Comparison of ENCODE assay signal across 18 cellular contexts in the genomic region with DNA sequence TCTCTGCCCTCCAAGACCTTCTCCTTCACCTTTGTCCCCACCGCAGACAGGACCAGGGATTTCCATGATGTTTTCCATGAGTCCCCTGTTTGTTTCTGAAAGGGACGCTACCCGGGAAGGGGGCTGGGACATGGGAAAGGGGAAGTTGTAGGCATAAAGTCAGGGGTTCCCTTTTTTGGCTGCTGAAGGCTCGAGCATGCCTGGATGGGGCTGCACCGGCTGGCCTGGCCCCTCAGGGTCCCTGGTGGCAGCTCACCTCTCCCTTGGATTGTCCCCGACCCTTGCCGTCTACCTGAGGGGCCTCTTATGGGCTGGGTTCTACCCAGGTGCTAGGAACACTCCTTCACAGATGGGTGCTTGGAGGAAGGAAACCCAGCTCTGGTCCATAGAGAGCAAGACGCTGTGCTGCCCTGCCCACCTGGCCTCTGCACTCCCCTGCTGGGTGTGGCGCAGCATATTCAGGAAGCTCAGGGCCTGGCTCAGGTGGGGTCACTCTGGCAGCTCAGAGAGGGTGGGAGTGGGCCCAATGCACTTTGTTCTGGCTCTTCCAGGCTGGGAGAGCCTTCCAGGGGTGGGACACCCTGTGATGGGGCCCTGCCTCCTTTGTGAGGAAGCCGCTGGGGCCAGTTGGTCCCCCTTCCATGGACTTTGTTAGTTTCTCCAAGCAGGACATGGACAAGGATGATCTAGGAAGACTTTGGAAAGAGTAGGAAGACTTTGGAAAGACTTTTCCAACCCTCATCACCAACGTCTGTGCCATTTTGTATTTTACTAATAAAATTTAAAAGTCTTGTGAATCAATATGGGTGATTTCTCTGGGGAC. TPM values are rescaled to one million over a fixed set of nuclear protein-coding genes. Genes with fewer than 3 reads are reported as not detected.
A peak's percentile ranks its signal among the peaks of the same experiment; 100 is the strongest.
DNase-seq lines count a peak whose midpoint lies in the region; ATAC-seq, FAIRE-seq and TF ChIP-seq lines count a peak whose summit lies in the region.
"Had no signal": no experiment of that assay in that cellular context is flagged by ENCODE, and none has a peak within 500 bp of the region (broad histone marks: within the 10 kb centered on the region; RNA-seq: fewer than 3 reads in every experiment).

No MANE protein-coding gene starts in this region.

- FAIRE-seq in A549 (lab: Jason Lieb, UNC) (no peak), GM12878 (lab: Jason Lieb, UNC) (no peak)
- FAIRE-seq: GM12892 had no signal

- CTCF ChIA-PET in A549 (lab: Yijun Ruan, JAX) (interaction anchor here (1.6 kb wide), 1 partner anchor 33 kb away, joined by 6 read pairs; no protein-coding TSS in a partner anchor), GM12878 (lab: Yijun Ruan, JAX) (interaction anchor here (0.6 to 1.0 kb wide), 2 partner anchors 33 kb away, joined by 3 to 4 read pairs; no protein-coding TSS in a partner anchor), WTC11 (lab: Charles Lee) (interaction anchor here (1.1 kb wide), 1 partner anchor 33 kb away, joined by 3 read pairs; no protein-coding TSS in a partner anchor)

- no TSS peak for BruUV-seq in GM12878 (replicated peaks; lab: Mats Ljungman, UMichigan)

- H3K4me3 Mint-ChIP-seq in memory B cell (peak overlapping the region; percentile 35), WTC11 (no peak overlapping the region)

- no peaks in the 10 kb centered on the region for H4K20me1 ChIP-seq in GM12878 (ENCODE audit: control insufficient read depth, insufficient read depth)

- TF ChIP-seq POLR2A in A549 (IDR thresholded peaks at IDR 0.05; ENCODE audit: low read length) (no peak), GM12878 (IDR thresholded peaks at IDR 0.05; ENCODE audit: low read depth, low read length) (no peak)

- no peaks in the 10 kb centered on the region for H3K9me3 Mint-ChIP-seq in memory B cell
- peaks cover 5% of the 10 kb centered on the region for H3K9me3 Mint-ChIP-seq in WTC11

- SMC1A ChIA-PET in GM12878 (lab: Charles Lee; ENCODE audit: uncharacterized antibody, unreplicated experiment), result no interaction called here

- no peaks in the 10 kb centered on the region for H3K27me3 Mint-ChIP-seq in memory B cell
- H3K27me3 Mint-ChIP-seq in WTC11 (ENCODE audit: low read depth), result no peaks in the 10 kb centered on the region

- POLR2A ChIA-PET in A549 (lab: Yijun Ruan, JAX) (no interaction called here), GM12878 (lab: Charles Lee) (interaction anchor here (0.6 kb wide), 1 partner anchor 220 kb away, joined by 3 read pairs; no protein-coding TSS in a partner anchor), WTC11 (lab: Charles Lee) (no interaction called here)

- H3K36me3 Mint-ChIP-seq in memory B cell, result no peaks in the 10 kb centered on the region
- H3K36me3 Mint-ChIP-seq in WTC11, result no peaks in the 10 kb centered on the region

- H3K4me3 ChIP-seq in A549 (no peak overlapping the region), GM12878 (no peak overlapping the region)
- H3K4me3 ChIP-seq: GM23248 had no signal

- H3K4me1 Mint-ChIP-seq in memory B cell, result peaks cover 59% of the 10 kb centered on the region
- peaks cover 3% of the 10 kb centered on the region; the same call in 1 of the 2 replicates for H3K4me1 Mint-ChIP-seq in WTC11

- intact Hi-C loops in GM12878 (cut with micrococcal nuclease; ENCODE audit: unreplicated experiment), result no loop called here

- H3K36me3 ChIP-seq in GM12878 (ENCODE audit: control insufficient read depth in 2 of 2, insufficient read depth in 2 of 2, low read length in 1 of 2), result no peaks in the 10 kb centered on the region

- H3K9me3 ChIP-seq in A549 (no peaks in the 10 kb centered on the region), GM12878 (replicated peaks; ENCODE audit: control insufficient read depth, insufficient read depth, low read length) (no peaks in the 10 kb centered on the region)

- H3K27ac Mint-ChIP-seq in memory B cell, result peak overlapping the region; percentile 81
- H3K27ac Mint-ChIP-seq in WTC11, result no peak overlapping the region

- H3K27me3 ChIP-seq in GM12878 (replicated peaks in 1 of 2; ENCODE audit: control insufficient read depth in 2 of 2, insufficient read depth in 2 of 2, low read length in 1 of 2), result no peaks in the 10 kb centered on the region

- H2AFZ ChIP-seq in GM12878 (ENCODE audit: control insufficient read depth, low read depth, low read length), result no peak overlapping the region
- H2AFZ ChIP-seq: GM23248 had no signal

- TF ChIP-seq RAD21 in A549 (conservative IDR thresholded peaks at IDR 0.05 in 1 of 2, IDR thresholded peaks at IDR 0.05 in 1 of 2) (no peak), GM12878 (IDR thresholded peaks at IDR 0.05; ENCODE audit: insufficient read depth, low read depth, low read length) (no peak)

- WGBS in A549 (ENCODE audit: missing lambda C conversion rate), result 74% methylated on average over 11 of the region's 11 CpGs
- 21% methylated on average over 11 of the region's 11 CpGs for WGBS in GM12878 (ENCODE audit: insufficient coverage, insufficient replicate concordance, low lambda C conversion rate, missing lambda C conversion rate)

- no peaks in the 10 kb centered on the region for H3K79me2 ChIP-seq in GM12878 (ENCODE audit: control insufficient read depth, insufficient read depth, low read length)

- H3K4me1 ChIP-seq in A549 (peaks cover 41% of the 10 kb centered on the region), GM12878 (ENCODE audit: control insufficient read depth, insufficient read depth, low read length) (peaks cover 64% of the 10 kb centered on the region)

- RAD21 ChIA-PET in GM12878 (lab: Charles Lee; ENCODE audit: unreplicated experiment), result interaction anchor here (0.9 to 2.1 kb wide), 3 partner anchors 27 to 84 kb away, joined by 3 to 8 read pairs (median 4); no protein-coding TSS in a partner anchor

- ATAC-seq in A549 (no peak), GM12878 (peak; percentile 1; the same call in 1 of the 3 replicates), memory B cell (ENCODE audit: low read depth) (peak; percentile 66), HG03571 (IDR thresholded peaks at IDR 0.05; ENCODE audit: unreplicated experiment) (no peak), WTC11 (no peak)

- TF ChIP-seq EP300 in A549 (IDR thresholded peaks at IDR 0.05) (no peak), GM12878 (IDR thresholded peaks at IDR 0.05; ENCODE audit: borderline replicate concordance in 1 of 2, control insufficient read depth in 1 of 2, low read depth in 2 of 2, low read length in 2 of 2) (no peak)

- H3K4me2 ChIP-seq in A549 (peak overlapping the region; percentile 23; the same call in 2 of the 3 replicates), GM12878 (ENCODE audit: control insufficient read depth, insufficient read depth) (peak overlapping the region; percentile 19; the same call in 1 of the 2 replicates)

- in situ Hi-C loops in GM12878 (cut with MboI), result no loop called here

- TF ChIP-seq CTCF in A549 (IDR thresholded peaks at IDR 0.05) (no peak), GM12878 (IDR thresholded peaks at IDR 0.05 in 2 of 3, conservative IDR thresholded peaks at IDR 0.05 in 1 of 3; ENCODE audit: control insufficient read depth in 2 of 3, extremely low read depth in 1 of 3, insufficient read depth in 1 of 3, low read depth in 3 of 3, low read length in 3 of 3) (no peak), WTC11 (IDR thresholded peaks at IDR 0.05) (no peak)

- no peak overlapping the region for H3K9ac ChIP-seq in GM12878 (ENCODE audit: control insufficient read depth, insufficient read depth, low read length)
- H3K9ac ChIP-seq: GM23248 had no signal

- H3K27ac ChIP-seq in A549 (peak overlapping the region; percentile 34 to 83; a peak in 4 of 6 replicates), GM12878 (ENCODE audit: control insufficient read depth, insufficient read depth) (no peak overlapping the region)
- H3K27ac ChIP-seq: GM23248 had no signal

- DNase-seq in A549 (ENCODE audit: low read depth in 1 of 2, low spot score in 1 of 2), result no peak
- DNase-seq in Kasumi-1 (lab: John Stamatoyannopoulos, UW), result peak; percentile 60 to 70
- no peak for DNase-seq in GM12878 (ENCODE audit: low read depth, low spot score)
- no peak for DNase-seq in memory B cell (ENCODE audit: low spot score in 2 of 2)
- no peak for DNase-seq in NCI-H345 (lab: John Stamatoyannopoulos, UW)
- no peak for DNase-seq in NCI-H1694 treated with DMSO at 0.1 percent for 48 hours (lab: John Stamatoyannopoulos, UW)
- DNase-seq in WTC11 (ENCODE audit: low spot score), result no peak
- DNase-seq: activated CD4-positive, alpha-beta T cell treated with anti-CD3 and anti-CD28 coated beads for 48 hours; DMS79 treated with DMSO at 0.1 percent for 48 hours; NCI-H1436 treated with DMSO at 0.1 percent for 48 hours; NCI-H69; stimulated activated CD8-positive, alpha-beta memory T cell treated with anti-CD3 and anti-CD28 coated beads, Interleukin-4, amount 100 ng/mL, for 48 hours; SW 1271 had no signal

RNA-seq across cellular contexts. Expression of gene CX3CL1, which starts 12.2 kb away (rescaled TPM):
- polyA plus RNA-seq in A549 (2011; rRNA removed), result 0.10 and 0.17 TPM in 2 replicates
- 0.04 and 0.10 TPM in 2 replicates for polyA plus RNA-seq in A549 (2012; cell fraction: cytosol; rRNA removed)
- 0.18 and 0.21 TPM in 2 replicates for polyA plus RNA-seq in A549 (2012; cell fraction: nucleus; rRNA removed)
- 0.08 to 0.17 TPM (median 0.08 TPM) in 3 replicates for polyA plus RNA-seq in A549 (2017; fragmentation: RNase III; extraction: RNeasy Plus Mini Kit Qiagen cat#74134 plus additional on column Dnase treatment)
- 0.08 and 0.19 TPM in 2 replicates for polyA minus RNA-seq in A549 (2011; rRNA and poly(A)+ RNA removed)
- total RNA-seq in GM12878 (2013; cell fraction: nucleolus; rRNA removed), result 17.2 and 19.8 TPM in 2 replicates
- 0.68 and 1.1 TPM in 2 replicates for total RNA-seq in GM12878 (2014; rRNA removed)
- total RNA-seq in GM12878 (2014; rRNA removed; fragmentation: Illumina TruSeq; extraction: Trizol), result 0.31 and 0.41 TPM in 2 replicates
- total RNA-seq in GM12878 (2021), result 0.77 and 1.2 TPM in 2 replicates
- polyA plus RNA-seq in GM12878 (2011; ENCODE audit: low read depth), result 0.16 TPM
- polyA plus RNA-seq in GM12878 (2011; rRNA removed), result 0.59 and 1.2 TPM in 2 replicates
- 1.5 and 1.9 TPM in 2 replicates for polyA plus RNA-seq in GM12878 (2011; cell fraction: cytosol; rRNA removed)
- 2.1 and 2.6 TPM in 2 replicates for polyA plus RNA-seq in GM12878 (2011; cell fraction: nucleus; rRNA removed)
- polyA plus RNA-seq in GM12878 (2012), result 0.16 and 0.38 TPM in 2 replicates
- 0.48 and 0.60 TPM in 2 replicates for polyA plus RNA-seq in GM12878 (2014; fragmentation: Illumina TruSeq; extraction: Trizol)
- polyA plus RNA-seq in GM12878 (2014; fragmentation: Nextera tagmentation; extraction: Ambion mirVana), result under 1 TPM; 0.03 to 0.05 TPM
- 0.63 and 1.2 TPM in 2 replicates for polyA plus RNA-seq in GM12878 (2014; rRNA removed)
- under 1 TPM; 0.16 to 0.18 TPM for polyA plus RNA-seq in GM12878 (2016; fragmentation: Nextera tagmentation; extraction: Ambion mirVana)
- polyA minus RNA-seq in GM12878 (2011; rRNA and poly(A)+ RNA removed), result 1.4 and 2.1 TPM in 2 replicates
- polyA minus RNA-seq in GM12878 (2011; cell fraction: cytosol; rRNA and poly(A)+ RNA removed), result 0.40 and 0.94 TPM in 2 replicates
- polyA minus RNA-seq in GM12878 (2011; cell fraction: nucleus; rRNA and poly(A)+ RNA removed), result 0.60 and 0.77 TPM in 2 replicates
- 0.66 to 1.2 TPM (median 1.1 TPM) in 3 replicates for total RNA-seq in WTC11 (2021)
- total RNA-seq: GM23248 had no signal
- polyA plus RNA-seq: GM23248 had no signal

RNA-seq across cellular contexts. Expression of gene CCL17, which starts 20.1 kb away (rescaled TPM):
- polyA plus RNA-seq in A549 (2011; rRNA removed) (not detected in 2 replicates), A549 (2017; fragmentation: RNase III; extraction: RNeasy Plus Mini Kit Qiagen cat#74134 plus additional on column Dnase treatment) (not detected in 3 replicates), GM12878 (2011; rRNA removed) (0.92 and 1.2 TPM in 2 replicates), GM12878 (2014; fragmentation: Illumina TruSeq; extraction: Trizol) (26.2 and 55.9 TPM in 2 replicates), GM12878 (2014; fragmentation: Nextera tagmentation; extraction: Ambion mirVana) (10 to 100 TPM; 26.4 to 31.2 TPM), GM12878 (2014; rRNA removed) (84.9 and 107 TPM in 2 replicates), GM12878 (2016; fragmentation: Nextera tagmentation; extraction: Ambion mirVana) (10 to 100 TPM; 28.3 to 35.2 TPM)
- not detected in 2 replicates for polyA plus RNA-seq in A549 (2012; cell fraction: cytosol; rRNA removed)
- polyA plus RNA-seq in A549 (2012; cell fraction: nucleus; rRNA removed), result not detected in 2 replicates
- not detected in 2 replicates for polyA minus RNA-seq in A549 (2011; rRNA and poly(A)+ RNA removed)
- not detected in 2 replicates for total RNA-seq in GM12878 (2013; cell fraction: nucleolus; rRNA removed)
- total RNA-seq in GM12878 (2014; rRNA removed) (66.1 and 72.0 TPM in 2 replicates), GM12878 (2014; rRNA removed; fragmentation: Illumina TruSeq; extraction: Trizol) (54.8 and 54.9 TPM in 2 replicates), GM12878 (2021) (33.1 and 39.5 TPM in 2 replicates), WTC11 (2021) (not detected in 3 replicates)
- polyA plus RNA-seq in GM12878 (2011; ENCODE audit: low read depth), result 5.6 TPM
- 2.1 and 2.4 TPM in 2 replicates for polyA plus RNA-seq in GM12878 (2011; cell fraction: cytosol; rRNA removed)
- 0.59 and 1.1 TPM in 2 replicates for polyA plus RNA-seq in GM12878 (2011; cell fraction: nucleus; rRNA removed)
- 7.4 and 18.5 TPM in 2 replicates for polyA plus RNA-seq in GM12878 (2012)
- not detected in 2 replicates for polyA minus RNA-seq in GM12878 (2011; rRNA and poly(A)+ RNA removed)
- polyA minus RNA-seq in GM12878 (2011; cell fraction: cytosol; rRNA and poly(A)+ RNA removed), result not detected in 2 replicates
- not detected in 2 replicates for polyA minus RNA-seq in GM12878 (2011; cell fraction: nucleus; rRNA and poly(A)+ RNA removed)
- total RNA-seq: GM23248, HT1080, mesenteric fat pad had no signal
- polyA plus RNA-seq: GM23248 had no signal

RNA-seq across cellular contexts. Expression of gene CCL22, which starts 25.9 kb away (rescaled TPM):
- not detected in 2 replicates for polyA plus RNA-seq in A549 (2011; rRNA removed)
- not detected in 2 replicates for polyA plus RNA-seq in A549 (2012; cell fraction: cytosol; rRNA removed)
- not detected in 2 replicates for polyA plus RNA-seq in A549 (2012; cell fraction: nucleus; rRNA removed)
- polyA plus RNA-seq in A549 (2017; fragmentation: RNase III; extraction: RNeasy Plus Mini Kit Qiagen cat#74134 plus additional on column Dnase treatment), result not detected in 3 replicates
- not detected in 2 replicates for polyA minus RNA-seq in A549 (2011; rRNA and poly(A)+ RNA removed)
- total RNA-seq in GM12878 (2013; cell fraction: nucleolus; rRNA removed), result 217 and 243 TPM in 2 replicates
- 114 and 118 TPM in 2 replicates for total RNA-seq in GM12878 (2014; rRNA removed)
- 132 and 137 TPM in 2 replicates for total RNA-seq in GM12878 (2014; rRNA removed; fragmentation: Illumina TruSeq; extraction: Trizol)
- total RNA-seq in GM12878 (2021), result 704 and 775 TPM in 2 replicates
- 191 TPM for polyA plus RNA-seq in GM12878 (2011; ENCODE audit: low read depth)
- 14.5 and 38.0 TPM in 2 replicates for polyA plus RNA-seq in GM12878 (2011; rRNA removed)
- polyA plus RNA-seq in GM12878 (2011; cell fraction: cytosol; rRNA removed), result 34.6 and 58.9 TPM in 2 replicates
- 20.6 TPM in 2 replicates for polyA plus RNA-seq in GM12878 (2011; cell fraction: nucleus; rRNA removed)
- 240 and 288 TPM in 2 replicates for polyA plus RNA-seq in GM12878 (2012)
- polyA plus RNA-seq in GM12878 (2014; fragmentation: Illumina TruSeq; extraction: Trizol), result 508 and 540 TPM in 2 replicates
- 100 to 1,000 TPM; 581 to 591 TPM for polyA plus RNA-seq in GM12878 (2014; fragmentation: Nextera tagmentation; extraction: Ambion mirVana)
- polyA plus RNA-seq in GM12878 (2014; rRNA removed), result 221 and 240 TPM in 2 replicates
- polyA plus RNA-seq in GM12878 (2016; fragmentation: Nextera tagmentation; extraction: Ambion mirVana), result 100 to 1,000 TPM; 347 to 350 TPM
- 35.3 and 36.7 TPM in 2 replicates for polyA minus RNA-seq in GM12878 (2011; rRNA and poly(A)+ RNA removed)
- 35.0 and 39.2 TPM in 2 replicates for polyA minus RNA-seq in GM12878 (2011; cell fraction: cytosol; rRNA and poly(A)+ RNA removed)
- 4.6 and 6.1 TPM in 2 replicates for polyA minus RNA-seq in GM12878 (2011; cell fraction: nucleus; rRNA and poly(A)+ RNA removed)
- total RNA-seq in WTC11 (2021), result 0.35 to 0.60 TPM (median 0.44 TPM) in 3 replicates
- total RNA-seq: GM23248, HT1080, mesenteric fat pad had no signal

Comparison
In these comparisons a context has a peak if more than half of its experiments do, and no peak if none do; other contexts are left out.
1. ATAC-seq: peak in GM12878 (single experiment) and memory B cell (single experiment); none in A549 (0 of 2), HG03571 (single experiment) and WTC11 (single experiment).
2. DNase-seq: peak in Kasumi-1 (2 of 2); none in A549 (0 of 2), GM12878 (single experiment), memory B cell (0 of 2), NCI-H345 (single experiment), NCI-H1694 treated with DMSO at 0.1 percent for 48 hours (single experiment) and WTC11 (single experiment).
3. RNA of gene CCL22, which starts 25.9 kb away (total RNA-seq): 114 to 775 TPM in GM12878; 0.35 to 0.60 TPM in WTC11; every median in the first group is over 10 times any median in the second.